ENCODE assay signal across 12 cellular contexts in genomic region chr3:14435175-14436011, GRCh38. TPM values are rescaled to one million over a fixed set of nuclear protein-coding genes. Genes with fewer than 3 reads are reported as not detected.
DNase-seq lines count a peak whose midpoint lies in the region; ATAC-seq and TF ChIP-seq lines count a peak whose summit lies in the region.
"Had no signal": no experiment of that assay in that cellular context is flagged by ENCODE, and none has a peak within 500 bp of the region (broad histone marks: within the 10 kb centered on the region; RNA-seq: fewer than 3 reads in every experiment).

No MANE protein-coding gene starts in this region.

- no peak for TF ChIP-seq CTCF in breast epithelium (IDR thresholded peaks at IDR 0.05)
- TF ChIP-seq CTCF in MCF 10A (IDR thresholded peaks at IDR 0.05; ENCODE audit: unreplicated experiment), result no peak
- no peak for TF ChIP-seq CTCF in lower lobe of right lung (IDR thresholded peaks at IDR 0.05)
- no peak for TF ChIP-seq CTCF in transverse colon (IDR thresholded peaks at IDR 0.05)

- no peaks in the 10 kb centered on the region for H3K36me3 ChIP-seq in breast epithelium
- H3K36me3 ChIP-seq in lower lobe of right lung, result no peaks in the 10 kb centered on the region
- no peaks in the 10 kb centered on the region for H3K36me3 ChIP-seq in transverse colon

- peaks cover 53% of the 10 kb centered on the region for H3K4me1 Mint-ChIP-seq in MCF 10A (ENCODE audit: insufficient read depth, unreplicated experiment)
- H3K4me1 Mint-ChIP-seq in activated T-helper 2 cell treated with anti-CD3 and anti-CD28 coated beads, Interferon-gamma antibody, Interleukin-2, Interleukin-4, amounts not matched to agents 10 μg/mL and 5 μg/mL and 100 μg/mL, durations not matched to agents 14 hours and 24 hours and 36 hours (ENCODE audit: low read depth), result peaks cover 47% of the 10 kb centered on the region

- CTCF ChIA-PET in MCF 10A (lab: Yijun Ruan, JAX), result interaction anchor here (1.0 to 1.6 kb wide), 2 partner anchors 37 to 232 kb away, joined by 3 to 10 read pairs; no protein-coding TSS in a partner anchor

- H3K27me3 ChIP-seq in breast epithelium (no peaks in the 10 kb centered on the region), lower lobe of right lung (ENCODE audit: low read depth) (no peaks in the 10 kb centered on the region), transverse colon (peaks cover 9% of the 10 kb centered on the region)

- H3K36me3 Mint-ChIP-seq in MCF 10A (ENCODE audit: insufficient read depth, unreplicated experiment), result no peaks in the 10 kb centered on the region
- peaks cover 10% of the 10 kb centered on the region for H3K36me3 Mint-ChIP-seq in activated T-helper 2 cell treated with anti-CD3 and anti-CD28 coated beads, Interferon-gamma antibody, Interleukin-2, Interleukin-4, amounts not matched to agents 10 μg/mL and 5 μg/mL and 100 μg/mL, durations not matched to agents 14 hours and 24 hours and 36 hours (ENCODE audit: low read depth)
- H3K36me3 Mint-ChIP-seq: activated naive CD8-positive, alpha-beta T cell had no signal

- DNase-seq in breast epithelium (ENCODE audit: low spot score in 2 of 2), result no peak
- DNase-seq in MCF 10A (ENCODE audit: unreplicated experiment), result no peak
- no peak for DNase-seq in activated T-helper 2 cell treated with anti-CD3 and anti-CD28 coated beads, Interferon-gamma antibody, Interleukin-2, Interleukin-4, amounts not matched to agents 10 μg/mL and 5 μg/mL and 100 μg/mL, durations not matched to agents 14 hours and 24 hours and 36 hours (ENCODE audit: low spot score)
- DNase-seq in lower lobe of right lung, result peak; percentile 74
- no peak for DNase-seq in transverse colon
- DNase-seq in NOMO-1 treated with dmso at 0.1 percent for 144 hours (lab: John Stamatoyannopoulos, UW; ENCODE audit: unreplicated experiment), result no peak
- DNase-seq in OCI-M1 (lab: John Stamatoyannopoulos, UW), result no peak
- DNase-seq: NCI-H146 had no signal

- H3K9me3 ChIP-seq in breast epithelium (no peaks in the 10 kb centered on the region), lower lobe of right lung (no peaks in the 10 kb centered on the region), transverse colon (no peaks in the 10 kb centered on the region)

- 85 to 91% methylated on average over 13 to 18 of the region's 18 CpGs for WGBS in transverse colon (ENCODE audit: low coverage in 1 of 2), 2 donors

- TF ChIP-seq POLR2A in breast epithelium (IDR thresholded peaks at IDR 0.05) (no peak), transverse colon (IDR thresholded peaks at IDR 0.05) (no peak)

- H3K4me1 ChIP-seq in breast epithelium (peaks cover 8 to 38% of the 10 kb centered on the region in 2 donors), lower lobe of right lung (peaks cover 99% of the 10 kb centered on the region), transverse colon (peaks cover 32 to 77% (median 47%) of the 10 kb centered on the region in 4 donors)

- H3K27me3 Mint-ChIP-seq in MCF 10A (ENCODE audit: insufficient read depth, unreplicated experiment), result no peaks in the 10 kb centered on the region
- H3K27me3 Mint-ChIP-seq in activated T-helper 2 cell treated with anti-CD3 and anti-CD28 coated beads, Interferon-gamma antibody, Interleukin-2, Interleukin-4, amounts not matched to agents 10 μg/mL and 5 μg/mL and 100 μg/mL, durations not matched to agents 14 hours and 24 hours and 36 hours (ENCODE audit: low read depth), result no peaks in the 10 kb centered on the region
- H3K27me3 Mint-ChIP-seq: activated naive CD8-positive, alpha-beta T cell had no signal

- H3K9me3 Mint-ChIP-seq in MCF 10A (ENCODE audit: unreplicated experiment), result no peaks in the 10 kb centered on the region
- H3K9me3 Mint-ChIP-seq in activated T-helper 2 cell treated with anti-CD3 and anti-CD28 coated beads, Interferon-gamma antibody, Interleukin-2, Interleukin-4, amounts not matched to agents 10 μg/mL and 5 μg/mL and 100 μg/mL, durations not matched to agents 14 hours and 24 hours and 36 hours, result no peaks in the 10 kb centered on the region
- H3K9me3 Mint-ChIP-seq: T-helper 1 cell treated with Interleukin-12 subunit alpha and Interleukin-12 subunit beta and Interleukin-4 antibody, amounts not matched to agents 30 μg/mL and 1 μg/mL, for 36 hours had no signal

- BruUV-seq in MCF 10A (replicated peaks; lab: Mats Ljungman, UMichigan), result no TSS peak

- POLR2A ChIA-PET in MCF 10A (lab: Yijun Ruan, JAX), result no interaction called here

- H3K27ac ChIP-seq in breast epithelium, result peak overlapping the region; percentile 76 to 86
- H3K27ac ChIP-seq in lower lobe of right lung, result peak overlapping the region; percentile 91
- H3K27ac ChIP-seq in transverse colon, result peak overlapping the region; percentile 13 to 57 (median 40)
- H3K27ac ChIP-seq: C4-2B had no signal

- H3K4me3 ChIP-seq in breast epithelium (peak overlapping the region in 2 of 3 donors; percentile 5 to 49), lower lobe of right lung (peak overlapping the region; percentile 2), transverse colon (no peak overlapping the region)

- intact Hi-C loops in breast epithelium (cut with DNase I; ENCODE audit: low total_unique reads), result no loop called here
- intact Hi-C loops in MCF 10A (cut with micrococcal nuclease), result no loop called here
- intact Hi-C loops in activated T-helper 2 cell treated with anti-CD3 and anti-CD28 coated beads, Interferon-gamma antibody, Interleukin-2, Interleukin-4, amounts not matched to agents 10 μg/mL and 5 μg/mL and 100 μg/mL, durations not matched to agents 14 hours and 24 hours and 36 hours (cut with micrococcal nuclease), result no loop called here
- intact Hi-C loops in lower lobe of right lung (cut with DNase I), result no loop called here
- intact Hi-C loops in transverse colon (cut with DNase I; ENCODE audit: low total_unique reads), result no loop called here

- in situ Hi-C loops in transverse colon (cut with MboI; ENCODE audit: low pct_ligation_motif_present in 1 of 4, low pct_unique_long_range_greater_than_20kb in 1 of 4, low sequenced_read_pairs in 3 of 4), result no loop called here

- H3K4me3 Mint-ChIP-seq in MCF 10A (ENCODE audit: unreplicated experiment), result no peak overlapping the region
- no peak overlapping the region for H3K4me3 Mint-ChIP-seq in activated T-helper 2 cell treated with anti-CD3 and anti-CD28 coated beads, Interferon-gamma antibody, Interleukin-2, Interleukin-4, amounts not matched to agents 10 μg/mL and 5 μg/mL and 100 μg/mL, durations not matched to agents 14 hours and 24 hours and 36 hours (ENCODE audit: low read depth)
- H3K4me3 Mint-ChIP-seq: activated naive CD8-positive, alpha-beta T cell; T-helper 1 cell treated with Interleukin-12 subunit alpha and Interleukin-12 subunit beta and Interleukin-4 antibody, amounts not matched to agents 30 μg/mL and 1 μg/mL, for 36 hours had no signal

- H3K27ac Mint-ChIP-seq in MCF 10A (ENCODE audit: low read depth, unreplicated experiment), result no peak overlapping the region
- peak overlapping the region; percentile 57 for H3K27ac Mint-ChIP-seq in activated T-helper 2 cell treated with anti-CD3 and anti-CD28 coated beads, Interferon-gamma antibody, Interleukin-2, Interleukin-4, amounts not matched to agents 10 μg/mL and 5 μg/mL and 100 μg/mL, durations not matched to agents 14 hours and 24 hours and 36 hours

- ATAC-seq in lower lobe of right lung (no peak), HG02885 (IDR thresholded peaks at IDR 0.05; ENCODE audit: poor library complexity, unreplicated experiment) (no peak)

- TF ChIP-seq EP300 in transverse colon (IDR thresholded peaks at IDR 0.05; ENCODE audit: low read depth), result no peak

RNA-seq across cellular contexts. Expression of gene SLC6A6, which starts 33.0 kb away (rescaled TPM):
- total RNA-seq in breast epithelium (10 to 100 TPM; 22.1 to 52.4 (median 27.5) TPM), MCF 10A (2022) (4.6 and 7.6 TPM in 2 replicates), lower lobe of right lung (84.0 TPM), transverse colon (10 to 100 TPM in 1 of 4 donors, 1 to 10 TPM in 3; 4.4 to 10.5 (median 7.7) TPM)
- 55.1 and 55.8 TPM in 2 replicates for total RNA-seq in activated T-helper 2 cell treated with anti-CD3 and anti-CD28 coated beads, Interferon-gamma antibody, Interleukin-2, Interleukin-4, amounts not matched to agents 10 μg/mL and 5 μg/mL and 100 μg/mL, durations not matched to agents 14 hours and 24 hours and 36 hours

Comparison
In these comparisons a context has a peak if more than half of its experiments do, and no peak if none do; other contexts are left out.
1. H3K27ac ChIP-seq: peak in every context shown above with its lines; median percentile 91 in lower lobe of right lung; 81 in breast epithelium; 40 in transverse colon.
2. H3K4me3 ChIP-seq: peak in breast epithelium (2 of 3) and lower lobe of right lung (single experiment); none in transverse colon (0 of 4).